Comparison of ENCODE assay signal across 9 cellular contexts in genomic region chr22:33302049-33302545, GRCh38.
A peak's percentile ranks its signal among the peaks of the same experiment; 100 is the strongest.
DNase-seq lines count a peak whose midpoint lies in the region; ATAC-seq, FAIRE-seq and TF ChIP-seq lines count a peak whose summit lies in the region.
"Had no signal": no experiment of that assay in that cellular context is flagged by ENCODE, and none has a peak within 500 bp of the region (broad histone marks: within the 10 kb centered on the region; RNA-seq: fewer than 3 reads in every experiment).

No MANE protein-coding gene starts in this region.

- no peaks in the 10 kb centered on the region for H3K36me3 Mint-ChIP-seq in glutamatergic neuron (ENCODE audit: unreplicated experiment)

- ATAC-seq in PC-3 = no peak

- H3K27me3 ChIP-seq in PC-3 (ENCODE audit: low read length) (no peaks in the 10 kb centered on the region), ovary (no peaks in the 10 kb centered on the region)

- H3F3A ChIP-seq in PC-3 (ENCODE audit: low read length, unreplicated experiment) = no peaks in the 10 kb centered on the region

- POLR2A ChIA-PET in PC-3 (lab: Charles Lee; ENCODE audit: unreplicated experiment) = no interaction called here

- TF ChIP-seq EP300 in ovary (IDR thresholded peaks at IDR 0.05) = no peak

- BruUV-seq in PC-3 (replicated peaks; lab: Mats Ljungman, UMichigan) = no TSS peak

- no peaks in the 10 kb centered on the region for H3K4me1 ChIP-seq in PC-3 (ENCODE audit: insufficient read depth, low read length)
- peaks cover 6% of the 10 kb centered on the region for H3K4me1 ChIP-seq in ovary (ENCODE audit: insufficient read depth)

- H3K4me2 ChIP-seq in PC-3 (ENCODE audit: low read length) = no peak overlapping the region

- H4K20me1 ChIP-seq in PC-3 (ENCODE audit: low read length) = no peaks in the 10 kb centered on the region

- H3K9me3 ChIP-seq in PC-3 (ENCODE audit: low read length) = no peaks in the 10 kb centered on the region
- H3K9me3 ChIP-seq in ovary = no peaks in the 10 kb centered on the region

- H3K79me2 ChIP-seq in PC-3 (ENCODE audit: low read length) = no peaks in the 10 kb centered on the region

- TF ChIP-seq POLR2A in ovary (IDR thresholded peaks at IDR 0.05) = no peak

- CTCF ChIA-PET in PC-3 (lab: Charles Lee) = no interaction called here

- H3K9me2 ChIP-seq in PC-3 (replicated peaks; ENCODE audit: low read length) = no peaks in the 10 kb centered on the region

- intact Hi-C loops in PC-3 (cut with micrococcal nuclease) (no loop called here), ovary (cut with DNase I) (loop anchor here in 3 of 4 donors (5.0 to 10.0 kb wide), 6 partner anchors 273 to 1853 kb away; partner anchors contain the start of gene LARGE1 (in 1 of the 3))

- TF ChIP-seq CTCF in PC-3 (conservative IDR thresholded peaks at IDR 0.05; ENCODE audit: low read depth, low read length) = peak; percentile 61
- TF ChIP-seq CTCF in glutamatergic neuron (IDR thresholded peaks at IDR 0.05; ENCODE audit: partially characterized antibody, unreplicated experiment) = peak; percentile 90
- TF ChIP-seq CTCF in ovary (IDR thresholded peaks at IDR 0.05) = peak; percentile 84 to 92 (median 89)

- H3K4me1 Mint-ChIP-seq in glutamatergic neuron (ENCODE audit: low read depth, unreplicated experiment) = peaks cover 8% of the 10 kb centered on the region

- no peaks in the 10 kb centered on the region for H3K9me3 Mint-ChIP-seq in glutamatergic neuron (ENCODE audit: unreplicated experiment)

- no peak for FAIRE-seq in HTR-8/SVneo (lab: Jason Lieb, UNC)
- FAIRE-seq: islet of Langerhans had no signal

- H2AFZ ChIP-seq in PC-3 (ENCODE audit: low read length) = no peak overlapping the region

- H3K4me3 Mint-ChIP-seq in glutamatergic neuron (ENCODE audit: unreplicated experiment) = no peak overlapping the region

- H3K9ac ChIP-seq in PC-3 (ENCODE audit: low read length) = no peak overlapping the region

- H3K27me3 Mint-ChIP-seq in glutamatergic neuron (ENCODE audit: unreplicated experiment) = no peaks in the 10 kb centered on the region

- H3K27ac Mint-ChIP-seq in glutamatergic neuron (ENCODE audit: unreplicated experiment) = peak overlapping the region; percentile 53

- H3K36me3 ChIP-seq in PC-3 (ENCODE audit: low read depth, low read length) (no peaks in the 10 kb centered on the region), ovary (no peaks in the 10 kb centered on the region)

- 0 to 4% (median 3%) methylated on average over 10 of the region's 10 CpGs for WGBS in ovary, 3 donors

- DNase-seq in NCI-H2196 (lab: John Stamatoyannopoulos, UW; ENCODE audit: unreplicated experiment) (peak; percentile 45), NCI-H2196 treated with DMSO at 0.1 percent for 48 hours (lab: John Stamatoyannopoulos, UW; ENCODE audit: unreplicated experiment) (no peak), HTR-8/SVneo (ENCODE audit: insufficient read length, low spot score) (peak; percentile 3), PC-3 (peak; percentile 45), glutamatergic neuron (peak; percentile 92), ovary (peak; percentile 81 to 91 (median 87)), ureter (ENCODE audit: low spot score) (peak; percentile 82)
- peak; percentile 24 for DNase-seq in activated naive CD4-positive, alpha-beta T cell treated with Interleukin-2 at 50 U/mL for 16 hours

- H3K4me3 ChIP-seq in PC-3 (ENCODE audit: low read length) = no peak overlapping the region
- H3K4me3 ChIP-seq in ovary = no peak overlapping the region

- H3K27ac ChIP-seq in PC-3 (ENCODE audit: low read length) (no peak overlapping the region), ovary (no peak overlapping the region)
